Comparison of ENCODE assay signal across 17 cellular contexts in genomic region chr5:107418071-107418470, GRCh38.
"Had no signal": no experiment of that assay in that cellular context is flagged by ENCODE, and none has a peak within 500 bp of the region (broad histone marks: within the 10 kb centered on the region; RNA-seq: fewer than 3 reads in every experiment).

No MANE protein-coding gene starts in this region.

- ATAC-seq: left cardiac atrium; stimulated activated memory B cell treated with anti-CD40 and anti-IgM and Interleukin-4, amounts not matched to agents 10 μg/mL and 1 μg/mL and 100 μg/mL, for 72 hours; T-cell had no signal

- DNase-seq: activated CD4-positive, alpha-beta T cell treated with anti-CD3 and anti-CD28 coated beads, Interleukin-2, amount 50 U/mL, for 48 hours; activated CD4-positive, CD25-positive, alpha-beta regulatory T cell treated with anti-CD3 and anti-CD28 coated beads, Interleukin-2, amount 50 U/mL, for 72 hours; activated naive CD4-positive, alpha-beta T cell treated with anti-CD3 and anti-CD28 coated beads for 36 hours; glutamatergic neuron; left cardiac atrium; pancreas; sigmoid colon; stimulated activated CD4-positive, alpha-beta T cell treated with anti-CD3 and anti-CD28 coated beads, Interleukin-12 subunit alpha, Interleukin-12 subunit beta, amount 100 ng/mL, for 4 hours; T-cell; T-helper 9 cell; thyroid gland had no signal

- H3K27me3 ChIP-seq: pancreas, sigmoid colon, thyroid gland had no signal

- FAIRE-seq: astrocyte, bronchial epithelial cell, endometrium, pancreas, urothelium cell line had no signal

- H3K27ac ChIP-seq: esophagus muscularis mucosa, pancreas, sigmoid colon, thyroid gland had no signal

- H3K4me1 ChIP-seq: pancreas, thyroid gland had no signal
